Comparison of ENCODE assay signal across 12 cellular contexts in genomic region chr15:41939986-41940385, GRCh38. TPM values are rescaled to one million over a fixed set of nuclear protein-coding genes. Genes with fewer than 3 reads are reported as not detected.
A peak's percentile ranks its signal among the peaks of the same experiment; 100 is the strongest.
DNase-seq lines count a peak whose midpoint lies in the region; ATAC-seq and TF ChIP-seq lines count a peak whose summit lies in the region.
"Had no signal": no experiment of that assay in that cellular context is flagged by ENCODE, and none has a peak within 500 bp of the region (broad histone marks: within the 10 kb centered on the region; RNA-seq: fewer than 3 reads in every experiment).

No MANE protein-coding gene starts in this region.

- H3K27me3 ChIP-seq in fibroblast of lung (ENCODE audit: control insufficient read depth, insufficient read depth, low read length): no peaks in the 10 kb centered on the region
- H3K27me3 ChIP-seq in smooth muscle cell (ENCODE audit: low read depth): no peaks in the 10 kb centered on the region

- H3K4me1 ChIP-seq in fibroblast of lung (ENCODE audit: control insufficient read depth, extremely low read depth, insufficient read depth, low read length) (peaks cover 34% of the 10 kb centered on the region), smooth muscle cell (ENCODE audit: low read depth) (peaks cover 29% of the 10 kb centered on the region)

- H3K9me3 Mint-ChIP-seq in activated T-helper 1 cell treated with anti-CD3 and anti-CD28 coated beads, Interleukin-12 subunit alpha, Interleukin-12 subunit beta, Interleukin-2, Interleukin-4 antibody, amounts not matched to agents 30 ng/mL and 10 ng/mL and 1 ng/mL, durations not matched to agents 14 hours and 24 hours and 36 hours: no peaks in the 10 kb centered on the region
- H3K9me3 Mint-ChIP-seq: IgD-negative memory B cell; stimulated activated naive CD8-positive, alpha-beta T cell treated with anti-CD3 and anti-CD28 coated beads, Interleukin-15, amount 100 ng/mL, for 72 hours had no signal

- no peak for TF ChIP-seq CTCF in fibroblast of lung (conservative IDR thresholded peaks at IDR 0.05 in 1 of 2, IDR thresholded peaks at IDR 0.05 in 1 of 2; ENCODE audit: low read depth in 1 of 2, low read length in 2 of 2)
- TF ChIP-seq CTCF in smooth muscle cell (IDR thresholded peaks at IDR 0.05; ENCODE audit: borderline replicate concordance, insufficient read depth, poor library complexity, severe bottlenecking): no peak

- H4K20me1 ChIP-seq in fibroblast of lung (ENCODE audit: control insufficient read depth, extremely low read depth, insufficient read depth, low read length): no peaks in the 10 kb centered on the region
- H4K20me1 ChIP-seq in smooth muscle cell (ENCODE audit: low read depth): peaks cover 7% of the 10 kb centered on the region

- H3K27ac Mint-ChIP-seq in activated T-helper 1 cell treated with anti-CD3 and anti-CD28 coated beads, Interleukin-12 subunit alpha, Interleukin-12 subunit beta, Interleukin-2, Interleukin-4 antibody, amounts not matched to agents 30 ng/mL and 10 ng/mL and 1 ng/mL, durations not matched to agents 14 hours and 24 hours and 36 hours: peak overlapping the region; percentile 54
- H3K27ac Mint-ChIP-seq: B cell had no signal

- H3K79me2 ChIP-seq in fibroblast of lung (ENCODE audit: control insufficient read depth, insufficient read depth, low read length) (peaks cover 11% of the 10 kb centered on the region), smooth muscle cell (ENCODE audit: low read depth) (no peaks in the 10 kb centered on the region)

- H2AFZ ChIP-seq in fibroblast of lung (ENCODE audit: low read length): no peak overlapping the region
- H2AFZ ChIP-seq in smooth muscle cell (ENCODE audit: low read depth): no peak overlapping the region

- peaks cover 64% of the 10 kb centered on the region for H3K4me1 Mint-ChIP-seq in activated T-helper 1 cell treated with anti-CD3 and anti-CD28 coated beads, Interleukin-12 subunit alpha, Interleukin-12 subunit beta, Interleukin-2, Interleukin-4 antibody, amounts not matched to agents 30 ng/mL and 10 ng/mL and 1 ng/mL, durations not matched to agents 14 hours and 24 hours and 36 hours (ENCODE audit: low read depth)

- peak overlapping the region; percentile 37 for H3K4me3 Mint-ChIP-seq in activated T-helper 1 cell treated with anti-CD3 and anti-CD28 coated beads, Interleukin-12 subunit alpha, Interleukin-12 subunit beta, Interleukin-2, Interleukin-4 antibody, amounts not matched to agents 30 ng/mL and 10 ng/mL and 1 ng/mL, durations not matched to agents 14 hours and 24 hours and 36 hours
- H3K4me3 Mint-ChIP-seq: B cell; IgD-negative memory B cell; stimulated activated naive CD8-positive, alpha-beta T cell treated with anti-CD3 and anti-CD28 coated beads, Interleukin-15, amount 100 ng/mL, for 72 hours had no signal

- peaks cover 6% of the 10 kb centered on the region for H3F3A ChIP-seq in smooth muscle cell (ENCODE audit: low read depth)

- ATAC-seq in Right ventricle myocardium superior (ENCODE audit: poor library complexity) (no peak), Right ventricle myocardium inferior (no peak), HG02840 (IDR thresholded peaks at IDR 0.05; ENCODE audit: low FRiP score, unreplicated experiment) (no peak), GM21825 (IDR thresholded peaks at IDR 0.05; ENCODE audit: unreplicated experiment) (no peak)

- H3K36me3 ChIP-seq in fibroblast of lung (ENCODE audit: control insufficient read depth, insufficient read depth, low read length) (peaks cover 6% of the 10 kb centered on the region), smooth muscle cell (ENCODE audit: low read depth) (no peaks in the 10 kb centered on the region)

- no peaks in the 10 kb centered on the region for H3K9me3 ChIP-seq in fibroblast of lung (ENCODE audit: control insufficient read depth, insufficient read depth, low read depth, low read length)
- H3K9me3 ChIP-seq in smooth muscle cell (replicated peaks; ENCODE audit: low read depth): no peaks in the 10 kb centered on the region

- WGBS in smooth muscle cell (ENCODE audit: low lambda C conversion rate): 97% methylated on average over 9 of the region's 9 CpGs

- H3K4me2 ChIP-seq in fibroblast of lung (ENCODE audit: extremely low read depth, insufficient read depth, low read length) (peak overlapping the region; percentile 7), smooth muscle cell (no peak overlapping the region)

- DNase-seq in Right ventricle myocardium superior: peak; percentile 29
- DNase-seq in Right ventricle myocardium inferior (ENCODE audit: missing footprints): no peak
- DNase-seq in activated T-helper 1 cell treated with anti-CD3 and anti-CD28 coated beads, Interleukin-12 subunit alpha, Interleukin-12 subunit beta, Interleukin-2, Interleukin-4 antibody, amounts not matched to agents 30 ng/mL and 10 ng/mL and 1 ng/mL, durations not matched to agents 14 hours and 24 hours and 36 hours (ENCODE audit: low spot score): no peak
- no peak for DNase-seq in fibroblast of lung (ENCODE audit: low read depth in 2 of 2)
- DNase-seq in smooth muscle cell (lab: John Stamatoyannopoulos, UW; ENCODE audit: unreplicated experiment): no peak
- no peak for DNase-seq in NCI-H1105 treated with DMSO at 0.1 percent for 48 hours (lab: John Stamatoyannopoulos, UW)
- DNase-seq: NCI-H345 had no signal

- intact Hi-C loops in Right ventricle myocardium superior (cut with DNase I) (no loop called here), Right ventricle myocardium inferior (cut with DNase I) (no loop called here)
- intact Hi-C loops in activated T-helper 1 cell treated with anti-CD3 and anti-CD28 coated beads, Interleukin-12 subunit alpha, Interleukin-12 subunit beta, Interleukin-2, Interleukin-4 antibody, amounts not matched to agents 30 ng/mL and 10 ng/mL and 1 ng/mL, durations not matched to agents 14 hours and 24 hours and 36 hours (cut with micrococcal nuclease): loop anchor here (10.0 kb wide), 2 partner anchors 255 to 445 kb away; partner anchors contain the start of gene ITPKA

- H3K36me3 Mint-ChIP-seq in activated T-helper 1 cell treated with anti-CD3 and anti-CD28 coated beads, Interleukin-12 subunit alpha, Interleukin-12 subunit beta, Interleukin-2, Interleukin-4 antibody, amounts not matched to agents 30 ng/mL and 10 ng/mL and 1 ng/mL, durations not matched to agents 14 hours and 24 hours and 36 hours (ENCODE audit: low read depth): peaks cover 25% of the 10 kb centered on the region

- peak overlapping the region; percentile 43 for H3K27ac ChIP-seq in fibroblast of lung (ENCODE audit: insufficient read depth, low read length)
- peak overlapping the region; percentile 41 for H3K27ac ChIP-seq in smooth muscle cell (ENCODE audit: low read depth)

- no peaks in the 10 kb centered on the region for H3K27me3 Mint-ChIP-seq in activated T-helper 1 cell treated with anti-CD3 and anti-CD28 coated beads, Interleukin-12 subunit alpha, Interleukin-12 subunit beta, Interleukin-2, Interleukin-4 antibody, amounts not matched to agents 30 ng/mL and 10 ng/mL and 1 ng/mL, durations not matched to agents 14 hours and 24 hours and 36 hours (ENCODE audit: insufficient read depth)
- H3K27me3 Mint-ChIP-seq: B cell; IgD-negative memory B cell; stimulated activated naive CD8-positive, alpha-beta T cell treated with anti-CD3 and anti-CD28 coated beads, Interleukin-15, amount 100 ng/mL, for 72 hours had no signal

- H3K4me3 ChIP-seq in fibroblast of lung (replicated peaks in 1 of 4; ENCODE audit: control extremely low read depth in 1 of 4, insufficient read depth in 1 of 4, low read depth in 3 of 4, low read length in 4 of 4) (no peak overlapping the region), smooth muscle cell (no peak overlapping the region)

- no peak overlapping the region for H3K9ac ChIP-seq in fibroblast of lung (ENCODE audit: insufficient read depth, low read length)
- H3K9ac ChIP-seq in smooth muscle cell (ENCODE audit: low read depth): no peak overlapping the region

RNA-seq across cellular contexts. Expression of gene EHD4, which starts 32.4 kb away (rescaled TPM):
- total RNA-seq in Right ventricle myocardium superior (47.2 TPM), Right ventricle myocardium inferior (55.5 TPM), fibroblast of lung (9.5 and 22.0 TPM in 2 replicates), smooth muscle cell (11.5 TPM in 2 replicates)
- total RNA-seq in activated T-helper 1 cell treated with anti-CD3 and anti-CD28 coated beads, Interleukin-12 subunit alpha, Interleukin-12 subunit beta, Interleukin-2, Interleukin-4 antibody, amounts not matched to agents 30 ng/mL and 10 ng/mL and 1 ng/mL, durations not matched to agents 14 hours and 24 hours and 36 hours: 29.5 and 30.1 TPM in 2 replicates
- polyA plus RNA-seq in fibroblast of lung (19.3 and 37.0 TPM in 2 replicates), smooth muscle cell (15.8 and 19.2 TPM in 2 replicates)
- polyA plus RNA-seq in fibroblast of lung (2012): 18.3 and 34.2 TPM in 2 replicates
- 30.0 and 48.4 TPM in 2 replicates for polyA minus RNA-seq in fibroblast of lung (ENCODE audit: low replicate concordance)

RNA-seq across cellular contexts. Expression of gene SPTBN5, which starts 46.1 kb away (rescaled TPM):
- total RNA-seq in Right ventricle myocardium superior (3.4 TPM), Right ventricle myocardium inferior (3.5 TPM), fibroblast of lung (0.26 and 0.66 TPM in 2 replicates), smooth muscle cell (0.04 and 0.13 TPM in 2 replicates)
- 1.2 and 1.9 TPM in 2 replicates for total RNA-seq in activated T-helper 1 cell treated with anti-CD3 and anti-CD28 coated beads, Interleukin-12 subunit alpha, Interleukin-12 subunit beta, Interleukin-2, Interleukin-4 antibody, amounts not matched to agents 30 ng/mL and 10 ng/mL and 1 ng/mL, durations not matched to agents 14 hours and 24 hours and 36 hours
- polyA plus RNA-seq in fibroblast of lung (0.21 and 0.43 TPM in 2 replicates), smooth muscle cell (0.08 and 1.1 TPM in 2 replicates)
- 0.30 and 0.35 TPM in 2 replicates for polyA plus RNA-seq in fibroblast of lung (2012)
- 0.04 and 0.20 TPM in 2 replicates for polyA minus RNA-seq in fibroblast of lung (ENCODE audit: low replicate concordance)
- polyA plus RNA-seq: IgD-negative memory B cell had no signal
